9 cellular contexts compared by ENCODE assay signal in genomic region chr11:65554842-65555395, GRCh38. TPM values are rescaled to one million over a fixed set of nuclear protein-coding genes. Genes with fewer than 3 reads are reported as not detected.
A peak's percentile ranks its signal among the peaks of the same experiment; 100 is the strongest.
DNase-seq lines count a peak whose midpoint lies in the region; ATAC-seq and TF ChIP-seq lines count a peak whose summit lies in the region.
"Had no signal": no experiment of that assay in that cellular context is flagged by ENCODE, and none has a peak within 500 bp of the region (broad histone marks: within the 10 kb centered on the region; RNA-seq: fewer than 3 reads in every experiment).

No MANE protein-coding gene starts in this region.

- WGBS in esophagus squamous epithelium, 2 donors = 88 to 90% methylated on average over 4 of the region's 4 CpGs
- 67 to 84% (median 81%) methylated on average over 4 of the region's 4 CpGs for WGBS in spleen, 5 donors

- DNase-seq in T-helper 1 cell (no peak), T-cell (no peak), esophagus squamous epithelium (lab: John Stamatoyannopoulos, UW) (no peak), spleen (no peak), SIG-M5 (lab: John Stamatoyannopoulos, UW) (no peak)
- DNase-seq: NCI-H146 had no signal

- intact Hi-C loops in esophagus squamous epithelium (cut with DNase I) = no loop called here
- intact Hi-C loops in spleen (cut with DNase I; ENCODE audit: low total_unique reads) = no loop called here

- peak overlapping the region; percentile 49 for H3K4me3 Mint-ChIP-seq in T-helper 1 cell treated with Interleukin-12 subunit alpha and Interleukin-12 subunit beta and Interleukin-4 antibody, amounts not matched to agents 30 μg/mL and 1 μg/mL, for 36 hours
- peak overlapping the region; percentile 17 to 91 (median 39) for H3K4me3 Mint-ChIP-seq in T-cell

- H3K27me3 ChIP-seq in esophagus squamous epithelium = no peaks in the 10 kb centered on the region
- peaks cover 0 to 18% (median 0%) of the 10 kb centered on the region in 7 donors for H3K27me3 ChIP-seq in spleen (replicated peaks in 1 of 7)

- peaks cover 54% of the 10 kb centered on the region for H3K4me1 Mint-ChIP-seq in T-helper 1 cell treated with Interleukin-12 subunit alpha and Interleukin-12 subunit beta and Interleukin-4 antibody, amounts not matched to agents 30 μg/mL and 1 μg/mL, for 36 hours (ENCODE audit: low read depth)
- H3K4me1 Mint-ChIP-seq in T-cell = peaks cover 66 to 72% (median 66%) of the 10 kb centered on the region in 3 donors

- H3K27ac ChIP-seq in esophagus squamous epithelium = peak overlapping the region; percentile 16 to 95 (median 92)
- peak overlapping the region; percentile 29 to 91 (median 62) for H3K27ac ChIP-seq in spleen

- TF ChIP-seq POLR2A in esophagus squamous epithelium (IDR thresholded peaks at IDR 0.05) (no peak), spleen (IDR thresholded peaks at IDR 0.05) (no peak)

- CTCF ChIA-PET in T-cell (lab: Charles Lee) = interaction anchor here in 1 of 2 donors (0.6 to 1.0 kb wide), 2 partner anchors 13 to 467 kb away, joined by 3 read pairs; no protein-coding TSS in a partner anchor

- POLR2A ChIA-PET in T-cell (lab: Charles Lee) = interaction anchor here in 1 of 2 donors (0.7 kb wide), 1 partner anchor 677 kb away, joined by 3 read pairs; the partner anchor contains the start of gene EHD1

- ATAC-seq in T-cell (replicated peaks in 1 of 4) = no peak
- no peak for ATAC-seq in GM21360 (IDR thresholded peaks at IDR 0.05; ENCODE audit: unreplicated experiment)
- ATAC-seq in GM18517 (IDR thresholded peaks at IDR 0.05; ENCODE audit: unreplicated experiment) = no peak

- no peaks in the 10 kb centered on the region for H3K9me3 Mint-ChIP-seq in T-helper 1 cell treated with Interleukin-12 subunit alpha and Interleukin-12 subunit beta and Interleukin-4 antibody, amounts not matched to agents 30 μg/mL and 1 μg/mL, for 36 hours
- no peaks in the 10 kb centered on the region for H3K9me3 Mint-ChIP-seq in T-cell

- no peaks in the 10 kb centered on the region for H3K9me3 ChIP-seq in esophagus squamous epithelium
- H3K9me3 ChIP-seq in spleen = no peaks in the 10 kb centered on the region

- H3K4me3 ChIP-seq in esophagus squamous epithelium = no peak overlapping the region
- no peak overlapping the region for H3K4me3 ChIP-seq in spleen

- H3K36me3 ChIP-seq in esophagus squamous epithelium (peaks cover 0 to 32% (median 0%) of the 10 kb centered on the region in 3 donors), spleen (no peaks in the 10 kb centered on the region)

- H3K27ac Mint-ChIP-seq in T-helper 1 cell treated with Interleukin-12 subunit alpha and Interleukin-12 subunit beta and Interleukin-4 antibody, amounts not matched to agents 30 μg/mL and 1 μg/mL, for 36 hours = peak overlapping the region; percentile 41
- peak overlapping the region; percentile 93 to 95 for H3K27ac Mint-ChIP-seq in T-cell

- H3K36me3 Mint-ChIP-seq in T-helper 1 cell treated with Interleukin-12 subunit alpha and Interleukin-12 subunit beta and Interleukin-4 antibody, amounts not matched to agents 30 μg/mL and 1 μg/mL, for 36 hours (ENCODE audit: low read depth) = peaks cover 27% of the 10 kb centered on the region
- H3K36me3 Mint-ChIP-seq in T-cell = peaks cover 9% of the 10 kb centered on the region

- H3K27me3 Mint-ChIP-seq in T-helper 1 cell treated with Interleukin-12 subunit alpha and Interleukin-12 subunit beta and Interleukin-4 antibody, amounts not matched to agents 30 μg/mL and 1 μg/mL, for 36 hours (ENCODE audit: low read depth) = no peaks in the 10 kb centered on the region
- no peaks in the 10 kb centered on the region for H3K27me3 Mint-ChIP-seq in T-cell

- TF ChIP-seq CTCF in esophagus squamous epithelium (IDR thresholded peaks at IDR 0.05) = no peak
- no peak for TF ChIP-seq CTCF in spleen (IDR thresholded peaks at IDR 0.05 in 8 of 11, conservative IDR thresholded peaks at IDR 0.05 in 3 of 11)

- peaks cover 46 to 91% (median 60%) of the 10 kb centered on the region in 3 donors for H3K4me1 ChIP-seq in esophagus squamous epithelium
- peaks cover 60 to 92% (median 81%) of the 10 kb centered on the region in 6 donors for H3K4me1 ChIP-seq in spleen

RNA-seq across cellular contexts. Expression of gene LTBP3, which starts 3.2 kb away (rescaled TPM):
- total RNA-seq in T-cell (100 to 1,000 TPM; 200 to 364 (median 284) TPM), esophagus squamous epithelium (10 to 100 TPM; 28.1 to 87.5 (median 54.0) TPM), spleen (100 to 1,000 TPM in 2 of 7 donors, 10 to 100 TPM in 5; 81.6 to 137 (median 95.8) TPM)
- polyA plus RNA-seq in spleen = 10 to 100 TPM; 20.6 to 57.0 (median 27.6) TPM

RNA-seq across cellular contexts. Expression of gene ZNRD2, which starts 15.4 kb away (rescaled TPM):
- total RNA-seq in T-cell (10 to 100 TPM; 32.5 to 36.9 (median 34.5) TPM), esophagus squamous epithelium (10 to 100 TPM; 33.2 to 48.0 (median 40.0) TPM), spleen (10 to 100 TPM; 20.9 to 68.8 (median 34.4) TPM)
- polyA plus RNA-seq in spleen = 10 to 100 TPM; 32.6 to 49.5 (median 42.5) TPM

RNA-seq across cellular contexts. Expression of gene FAM89B, which starts 17.4 kb away (rescaled TPM):
- 10 to 100 TPM; 36.3 to 72.9 (median 69.3) TPM for total RNA-seq in T-cell
- total RNA-seq in esophagus squamous epithelium = 10 to 100 TPM; 12.0 to 44.1 (median 23.9) TPM
- 10 to 100 TPM; 34.5 to 59.0 (median 48.4) TPM for total RNA-seq in spleen
- 10 to 100 TPM; 43.0 to 66.1 (median 50.1) TPM for polyA plus RNA-seq in spleen

RNA-seq across cellular contexts. Expression of gene EHBP1L1, which starts 20.9 kb away (rescaled TPM):
- total RNA-seq in T-cell (100 to 1,000 TPM; 115 to 170 (median 150) TPM), esophagus squamous epithelium (100 to 1,000 TPM in 1 of 4 donors, 10 to 100 TPM in 3; 46.5 to 101 (median 87.4) TPM), spleen (100 to 1,000 TPM; 151 to 365 (median 242) TPM)
- polyA plus RNA-seq in spleen = 100 to 1,000 TPM in 2 of 3 donors, 10 to 100 TPM in 1; 44.3 to 174 (median 116) TPM

RNA-seq across cellular contexts. Expression of gene SCYL1, which starts 30.0 kb away (rescaled TPM):
- total RNA-seq in T-cell = 10 to 100 TPM; 66.4 to 96.8 (median 76.8) TPM
- 10 to 100 TPM; 40.6 to 63.3 (median 52.6) TPM for total RNA-seq in esophagus squamous epithelium
- total RNA-seq in spleen = 100 to 1,000 TPM in 2 of 7 donors, 10 to 100 TPM in 5; 64.7 to 125 (median 77.4) TPM
- polyA plus RNA-seq in spleen = 10 to 100 TPM; 52.4 to 70.6 (median 60.7) TPM
